Comparison of ENCODE assay signal across 8 cellular contexts in genomic region chr9:21965401-21965951, GRCh38. TPM values are rescaled to one million over a fixed set of nuclear protein-coding genes. Genes with fewer than 3 reads are reported as not detected.
DNase-seq lines count a peak whose midpoint lies in the region; ATAC-seq and TF ChIP-seq lines count a peak whose summit lies in the region.

No MANE protein-coding gene starts in this region.

- H3K9me2 ChIP-seq in Karpas-422 (replicated peaks; ENCODE audit: insufficient read depth, low read length), result no peaks in the 10 kb centered on the region

- H3K27me3 ChIP-seq in Karpas-422 (ENCODE audit: low read length) (no peaks in the 10 kb centered on the region), kidney epithelial cell (ENCODE audit: control insufficient read depth, insufficient read depth, low read length) (peaks cover 44% of the 10 kb centered on the region)

- no peak overlapping the region for H3K9ac ChIP-seq in Karpas-422 (ENCODE audit: low read length)

- no peak overlapping the region for H3K27ac ChIP-seq in Karpas-422 (ENCODE audit: low read length)

- no peak for DNase-seq in GM12864 (ENCODE audit: low read depth)
- DNase-seq in Karpas-422, result peak; percentile 31
- peak; percentile 79 for DNase-seq in astrocyte of the spinal cord (ENCODE audit: low read depth, low spot score)
- no peak for DNase-seq in kidney epithelial cell (ENCODE audit: low read depth)
- peak; percentile 32 for DNase-seq in stimulated activated CD8-positive, alpha-beta memory T cell treated with anti-CD3 and anti-CD28 coated beads, Interleukin-2, amount 100 ng/mL, for 48 hours (ENCODE audit: low read depth in 2 of 2)
- no peak for DNase-seq in NCI-H82 treated with DMSO at 0.1 percent for 48 hours (lab: John Stamatoyannopoulos, UW; ENCODE audit: unreplicated experiment)
- DNase-seq in middle frontal gyrus (ENCODE audit: extremely low spot score, low spot score), result no peak

- H3K79me2 ChIP-seq in Karpas-422 (ENCODE audit: low read length), result no peaks in the 10 kb centered on the region

- no peaks in the 10 kb centered on the region for H3K9me3 ChIP-seq in Karpas-422 (ENCODE audit: low read length)

- H2AFZ ChIP-seq in Karpas-422 (ENCODE audit: low read length), result no peak overlapping the region

- ATAC-seq in GM21723 (IDR thresholded peaks at IDR 0.05; ENCODE audit: unreplicated experiment), result peak; percentile 77

- in situ Hi-C loops in astrocyte of the spinal cord (cut with HindIII; ENCODE audit: low sequenced_read_pairs), result no loop called here

- H3K4me3 ChIP-seq in GM12864 (ENCODE audit: low read depth, low read length) (peak overlapping the region; percentile 42), Karpas-422 (ENCODE audit: low read length) (no peak overlapping the region), astrocyte of the spinal cord (ENCODE audit: low read depth, low read length) (peak overlapping the region; percentile 33), kidney epithelial cell (ENCODE audit: low read depth, low read length) (peak overlapping the region; percentile 34)

- H3K4me2 ChIP-seq in Karpas-422 (ENCODE audit: low read depth, low read length, poor library complexity, severe bottlenecking), result no peak overlapping the region

- H4K20me1 ChIP-seq in Karpas-422 (ENCODE audit: insufficient read depth, low read depth, low read length), result peaks cover 8% of the 10 kb centered on the region; the same call in 1 of the 2 replicates

- TF ChIP-seq CTCF in GM12864 (IDR thresholded peaks at IDR 0.05; ENCODE audit: low read depth, low read length, missing control alignments) (peak; percentile 67), astrocyte of the spinal cord (IDR thresholded peaks at IDR 0.05; ENCODE audit: low read depth, low read length) (peak; percentile 80), kidney epithelial cell (IDR thresholded peaks at IDR 0.05; ENCODE audit: insufficient read depth, low read length, poor library complexity, severe bottlenecking) (peak; percentile 78)

- no peaks in the 10 kb centered on the region for H3K4me1 ChIP-seq in Karpas-422 (ENCODE audit: low read length)

- peaks cover 30% of the 10 kb centered on the region for H3K36me3 ChIP-seq in Karpas-422 (ENCODE audit: insufficient read depth, low read length)
- H3K36me3 ChIP-seq in kidney epithelial cell (ENCODE audit: control insufficient read depth, insufficient read depth, low read length), result no peaks in the 10 kb centered on the region

RNA-seq across cellular contexts. Expression of gene CDKN2A, which starts 28.7 kb away (rescaled TPM):
- total RNA-seq in Karpas-422 (2014; rRNA removed; shearing (Covaris generic); ENCODE audit: low replicate concordance), result 88.7 and 254 TPM in 2 replicates
- 1.7 and 3.6 TPM in 2 replicates for total RNA-seq in kidney epithelial cell

RNA-seq across cellular contexts. Expression of gene CDKN2B-AS1, which starts 29.1 kb away (rescaled TPM):
- 14.5 and 35.3 TPM in 2 replicates for total RNA-seq in Karpas-422 (2014; rRNA removed; shearing (Covaris generic); ENCODE audit: low replicate concordance)
- 0.04 and 0.14 TPM in 2 replicates for total RNA-seq in kidney epithelial cell

RNA-seq across cellular contexts. Expression of gene CDKN2B, which starts 43.6 kb away (rescaled TPM):
- 2.0 and 4.3 TPM in 2 replicates for total RNA-seq in Karpas-422 (2014; rRNA removed; shearing (Covaris generic); ENCODE audit: low replicate concordance)
- total RNA-seq in kidney epithelial cell, result 16.7 and 28.3 TPM in 2 replicates

Comparison
In these comparisons a context has a peak if more than half of its experiments do, and no peak if none do; other contexts are left out.
1. DNase-seq: peak in Karpas-422 (single experiment), astrocyte of the spinal cord (single experiment) and stimulated activated CD8-positive, alpha-beta memory T cell treated with anti-CD3 and anti-CD28 coated beads, Interleukin-2, amount 100 ng/mL, for 48 hours (2 of 2); none in GM12864 (single experiment), kidney epithelial cell (single experiment), NCI-H82 treated with DMSO at 0.1 percent for 48 hours (single experiment) and middle frontal gyrus (single experiment).
2. RNA of gene CDKN2A, which starts 28.7 kb away (total RNA-seq): 88.7 to 254 TPM in Karpas-422; 1.7 to 3.6 TPM in kidney epithelial cell; every median in the first group is over 10 times any median in the second.
3. RNA of gene CDKN2B-AS1, which starts 29.1 kb away (total RNA-seq): 14.5 to 35.3 TPM in Karpas-422; 0.04 to 0.14 TPM in kidney epithelial cell; every median in the first group is over 10 times any median in the second.
4. Peak in every context shown above with its lines, with median percentiles within 50 percentile points of each other: CTCF ChIP-seq.